In genomic region chr11:87300640-87301381, GRCh38 we compare ENCODE assay signal across 9 cellular contexts.
A peak's percentile ranks its signal among the peaks of the same experiment; 100 is the strongest.
DNase-seq lines count a peak whose midpoint lies in the region; ATAC-seq and TF ChIP-seq lines count a peak whose summit lies in the region.
"Had no signal": no experiment of that assay in that cellular context is flagged by ENCODE, and none has a peak within 500 bp of the region (broad histone marks: within the 10 kb centered on the region; RNA-seq: fewer than 3 reads in every experiment).

No MANE protein-coding gene starts in this region.

- no peak overlapping the region for H3K27ac ChIP-seq in PC-3 (ENCODE audit: low read length)
- H3K27ac ChIP-seq in mucosa of rectum (ENCODE audit: low read depth in 2 of 2, low read length in 2 of 2) = peak overlapping the region; percentile 26 to 64
- H3K27ac ChIP-seq: testis had no signal

- no peaks in the 10 kb centered on the region for H3K9me2 ChIP-seq in PC-3 (replicated peaks; ENCODE audit: low read length)

- H3K4me1 ChIP-seq in PC-3 (ENCODE audit: insufficient read depth, low read length) (peaks cover 5% of the 10 kb centered on the region), mucosa of rectum (ENCODE audit: control insufficient read depth in 2 of 2, insufficient read depth in 2 of 2, low read length in 2 of 2) (peaks cover 8 to 19% of the 10 kb centered on the region in 2 donors)
- H3K4me1 ChIP-seq: testis had no signal

- no peaks in the 10 kb centered on the region for H4K20me1 ChIP-seq in PC-3 (ENCODE audit: low read length)

- no peak overlapping the region for H3K4me3 ChIP-seq in PC-3 (ENCODE audit: low read length)
- H3K4me3 ChIP-seq in mucosa of rectum (ENCODE audit: low read length in 2 of 2) = peak overlapping the region in 1 of 2 donors; percentile 19
- H3K4me3 ChIP-seq: testis had no signal

- H3F3A ChIP-seq in PC-3 (ENCODE audit: low read length, unreplicated experiment) = no peaks in the 10 kb centered on the region

- H3K36me3 ChIP-seq in PC-3 (ENCODE audit: low read depth, low read length) (no peaks in the 10 kb centered on the region), mucosa of rectum (ENCODE audit: control insufficient read depth in 2 of 2, insufficient read depth in 2 of 2, low read length in 2 of 2) (no peaks in the 10 kb centered on the region)

- H3K27me3 ChIP-seq in PC-3 (ENCODE audit: low read length) (no peaks in the 10 kb centered on the region), mucosa of rectum (ENCODE audit: control insufficient read depth in 2 of 2, insufficient read depth in 2 of 2, low read length in 2 of 2) (no peaks in the 10 kb centered on the region)
- H3K27me3 ChIP-seq: testis had no signal

- no peaks in the 10 kb centered on the region for H3K79me2 ChIP-seq in PC-3 (ENCODE audit: low read length)

- H3K9me3 ChIP-seq in PC-3 (ENCODE audit: low read length) = no peaks in the 10 kb centered on the region
- no peaks in the 10 kb centered on the region for H3K9me3 ChIP-seq in mucosa of rectum (ENCODE audit: control insufficient read depth in 2 of 2, low read length in 2 of 2)
- H3K9me3 ChIP-seq: testis had no signal

- peak; percentile 15 for DNase-seq in PC-3
- DNase-seq in GM10248 (ENCODE audit: extremely low spot score) = no peak
- no peak for DNase-seq in activated CD8-positive, alpha-beta memory T cell treated with anti-CD3 and anti-CD28 coated beads, Interleukin-2, amount 50 U/mL, for 48 hours
- DNase-seq: mammary epithelial cell, testis had no signal

- no peak overlapping the region for H3K9ac ChIP-seq in PC-3 (ENCODE audit: low read length)
- no peak overlapping the region for H3K9ac ChIP-seq in mucosa of rectum (ENCODE audit: low read depth in 1 of 2, low read length in 2 of 2)

- BruUV-seq in PC-3 (replicated peaks; lab: Mats Ljungman, UMichigan) = no TSS peak

- H2AFZ ChIP-seq in PC-3 (ENCODE audit: low read length) = no peak overlapping the region

- H3K4me2 ChIP-seq in PC-3 (ENCODE audit: low read length) = peak overlapping the region; percentile 2; the same call in 1 of the 2 replicates

- TF ChIP-seq CTCF in PC-3 (conservative IDR thresholded peaks at IDR 0.05; ENCODE audit: low read depth, low read length) (0 out of 2 replicates have a peak, but pooled peaks have one; percentile 11), GM10248 (IDR thresholded peaks at IDR 0.05; ENCODE audit: control extremely low read depth, extremely low read depth, low read depth, missing control alignments) (no peak)

- POLR2A ChIA-PET in PC-3 (lab: Charles Lee; ENCODE audit: unreplicated experiment) (interaction anchor here (0.6 kb wide), 1 partner anchor 264 kb away, joined by 3 read pairs; no protein-coding TSS in a partner anchor), GM10248 (lab: Yijun Ruan, JAX) (no interaction called here)

- intact Hi-C loops in PC-3 (cut with micrococcal nuclease) = no loop called here

- peak; percentile 55 for ATAC-seq in GM19035 (IDR thresholded peaks at IDR 0.05; ENCODE audit: unreplicated experiment)
- ATAC-seq in HG02852 (IDR thresholded peaks at IDR 0.05; ENCODE audit: unreplicated experiment) = peak; percentile 74
- ATAC-seq in PC-3 = peak; percentile 84
- ATAC-seq in HG02623 (IDR thresholded peaks at IDR 0.05; ENCODE audit: unreplicated experiment) = no peak

- CTCF ChIA-PET in PC-3 (lab: Charles Lee) (interaction anchor here (0.6 to 1.1 kb wide), 2 partner anchors 361 to 877 kb away, joined by 3 to 5 read pairs; no protein-coding TSS in a partner anchor), GM10248 (lab: Yijun Ruan, JAX) (interaction anchor here (0.6 to 2.3 kb wide), 8 partner anchors 11 to 362 kb away, joined by 3 to 22 read pairs (median 3); no protein-coding TSS in a partner anchor)
